ENCODE assay signal across 8 cellular contexts in genomic region chr2:138090330-138090729, GRCh38.
DNase-seq lines count a peak whose midpoint lies in the region; ATAC-seq and TF ChIP-seq lines count a peak whose summit lies in the region.

No MANE protein-coding gene starts in this region.

- H3K36me3 Mint-ChIP-seq in stimulated activated effector memory CD8-positive, alpha-beta T cell treated with anti-CD3 and anti-CD28 coated beads, Interleukin-12 subunit alpha, Interleukin-12 subunit beta, amount 100 ng/mL, for 72 hours: no peaks in the 10 kb centered on the region

- no peak overlapping the region for H3K4me3 Mint-ChIP-seq in stimulated activated effector memory CD8-positive, alpha-beta T cell treated with anti-CD3 and anti-CD28 coated beads, Interleukin-12 subunit alpha, Interleukin-12 subunit beta, amount 100 ng/mL, for 72 hours

- no peak overlapping the region for H3K27ac Mint-ChIP-seq in stimulated activated effector memory CD8-positive, alpha-beta T cell treated with anti-CD3 and anti-CD28 coated beads, Interleukin-12 subunit alpha, Interleukin-12 subunit beta, amount 100 ng/mL, for 72 hours

- peaks cover 4% of the 10 kb centered on the region for H3K9me3 Mint-ChIP-seq in stimulated activated effector memory CD8-positive, alpha-beta T cell treated with anti-CD3 and anti-CD28 coated beads, Interleukin-12 subunit alpha, Interleukin-12 subunit beta, amount 100 ng/mL, for 72 hours

- H3K4me3 ChIP-seq in dorsolateral prefrontal cortex: no peak overlapping the region

- peak in 53 of 56 donors; percentile 29 to 79 (median 61) for TF ChIP-seq CTCF in dorsolateral prefrontal cortex (IDR thresholded peaks at IDR 0.05 in 54 of 56, conservative IDR thresholded peaks at IDR 0.05 in 2 of 56; ENCODE audit: low read depth in 1 of 56, partially characterized antibody in 56 of 56)

- peak; percentile 93 for ATAC-seq in GM18519 (IDR thresholded peaks at IDR 0.05; ENCODE audit: low FRiP score, unreplicated experiment)
- peak; percentile 84 for ATAC-seq in HG03064 (IDR thresholded peaks at IDR 0.05; ENCODE audit: low read depth, unreplicated experiment)
- no peak for ATAC-seq in stimulated activated effector memory CD8-positive, alpha-beta T cell treated with anti-CD3 and anti-CD28 coated beads, Interleukin-12 subunit alpha, Interleukin-12 subunit beta, amount 100 ng/mL, for 72 hours

- intact Hi-C loops in dorsolateral prefrontal cortex (cut with DNase I): loop anchor here (2.0 to 5.0 kb wide), 3 partner anchors 143 to 183 kb away; no protein-coding TSS in a partner anchor

- no peaks in the 10 kb centered on the region for H3K27me3 ChIP-seq in dorsolateral prefrontal cortex

- in situ Hi-C loops in ACHN (cut with HindIII; ENCODE audit: low pct_ligation_motif_present, low pct_unique_long_range_greater_than_20kb, low sequenced_read_pairs): no loop called here

- H3K4me1 Mint-ChIP-seq in stimulated activated effector memory CD8-positive, alpha-beta T cell treated with anti-CD3 and anti-CD28 coated beads, Interleukin-12 subunit alpha, Interleukin-12 subunit beta, amount 100 ng/mL, for 72 hours: no peaks in the 10 kb centered on the region

- peak; percentile 38 for DNase-seq in ACHN
- peak; percentile 57 for DNase-seq in NCI-H748 (lab: John Stamatoyannopoulos, UW; ENCODE audit: unreplicated experiment)
- no peak for DNase-seq in dorsolateral prefrontal cortex
- DNase-seq in non-pigmented ciliary epithelial cell (ENCODE audit: low read depth): peak; percentile 24
- DNase-seq in cerebellar nuclear complex (lab: John Stamatoyannopoulos, UW): no peak
- no peak for DNase-seq in stimulated activated effector memory CD8-positive, alpha-beta T cell treated with anti-CD3 and anti-CD28 coated beads, Interleukin-12 subunit alpha, Interleukin-12 subunit beta, amount 100 ng/mL, for 72 hours (ENCODE audit: low spot score in 2 of 2)

- no peak overlapping the region for H3K27ac ChIP-seq in dorsolateral prefrontal cortex

Comparison
In these comparisons a context has a peak if more than half of its experiments do, and no peak if none do; other contexts are left out.
1. DNase-seq: peak in ACHN (single experiment), NCI-H748 (single experiment) and non-pigmented ciliary epithelial cell (single experiment); none in dorsolateral prefrontal cortex (0 of 10), cerebellar nuclear complex (0 of 2) and stimulated activated effector memory CD8-positive, alpha-beta T cell treated with anti-CD3 and anti-CD28 coated beads, Interleukin-12 subunit alpha, Interleukin-12 subunit beta, amount 100 ng/mL, for 72 hours (0 of 2).